ENCODE assay signal across 1 cellular context in genomic region chr2:110125292-110125691, GRCh38.
TF ChIP-seq lines count a peak whose summit lies in the region.

No MANE protein-coding gene starts in this region.

TF ChIP-seq in HepG2, 621 proteins besides CTCF, POLR2A, EP300 and RAD21:
- TF ChIP-seq ELK4 (CRISPR knock-in tag; IDR thresholded peaks at IDR 0.05; ENCODE audit: borderline replicate concordance), result no peak
- no peak for TF ChIP-seq ZNF484 (CRISPR knock-in tag; IDR thresholded peaks at IDR 0.05; ENCODE audit: borderline replicate concordance, low read depth)
- TF ChIP-seq ZNF800 (CRISPR knock-in tag; IDR thresholded peaks at IDR 0.05), result no peak
- TF ChIP-seq TCF7 (IDR thresholded peaks at IDR 0.05; ENCODE audit: low read depth), result peak; percentile 11; the same call in 1 of the 2 replicates
- no peak for TF ChIP-seq ZNF781 (CRISPR knock-in tag; IDR thresholded peaks at IDR 0.05; ENCODE audit: borderline replicate concordance, not compliant biosample characterization)
- no peak for TF ChIP-seq CC2D1A (CRISPR knock-in tag; IDR thresholded peaks at IDR 0.05)
- no peak for TF ChIP-seq THAP8 (CRISPR knock-in tag; IDR thresholded peaks at IDR 0.05; ENCODE audit: borderline replicate concordance)
- TF ChIP-seq HOXA7 (CRISPR knock-in tag; IDR thresholded peaks at IDR 0.05), result no peak
